1 cellular context compared by ENCODE assay signal in the genomic region with DNA sequence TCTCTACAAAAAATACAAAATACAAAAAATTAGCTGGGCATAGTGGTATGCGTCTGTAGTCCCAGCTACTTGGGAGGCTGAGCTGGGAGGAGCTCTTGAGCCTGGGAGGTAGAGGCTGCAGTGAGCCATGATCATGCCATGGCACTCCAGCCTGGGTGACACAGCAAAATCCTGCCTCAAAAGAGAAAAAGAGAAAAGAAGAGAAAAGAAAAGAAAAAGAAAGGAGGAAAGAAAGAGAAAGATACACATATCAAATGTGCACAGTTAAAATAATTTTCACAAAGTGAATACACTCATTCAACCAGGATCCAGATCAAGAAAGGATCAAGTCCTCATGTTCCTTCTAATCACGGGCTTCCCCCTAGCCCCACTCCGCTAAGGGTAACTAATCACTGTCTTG.
TF ChIP-seq lines count a peak whose summit lies in the region.

No MANE protein-coding gene starts in this region.

TF ChIP-seq in GM23338, 12 proteins besides CTCF, POLR2A, EP300 and RAD21 (continued from another document):
- TF ChIP-seq, protein P1, sequence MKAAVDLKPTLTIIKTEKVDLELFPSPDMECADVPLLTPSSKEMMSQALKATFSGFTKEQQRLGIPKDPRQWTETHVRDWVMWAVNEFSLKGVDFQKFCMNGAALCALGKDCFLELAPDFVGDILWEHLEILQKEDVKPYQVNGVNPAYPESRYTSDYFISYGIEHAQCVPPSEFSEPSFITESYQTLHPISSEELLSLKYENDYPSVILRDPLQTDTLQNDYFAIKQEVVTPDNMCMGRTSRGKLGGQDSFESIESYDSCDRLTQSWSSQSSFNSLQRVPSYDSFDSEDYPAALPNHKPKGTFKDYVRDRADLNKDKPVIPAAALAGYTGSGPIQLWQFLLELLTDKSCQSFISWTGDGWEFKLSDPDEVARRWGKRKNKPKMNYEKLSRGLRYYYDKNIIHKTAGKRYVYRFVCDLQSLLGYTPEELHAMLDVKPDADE (IDR thresholded peaks at IDR 0.05), result no peak
- TF ChIP-seq, protein P2, sequence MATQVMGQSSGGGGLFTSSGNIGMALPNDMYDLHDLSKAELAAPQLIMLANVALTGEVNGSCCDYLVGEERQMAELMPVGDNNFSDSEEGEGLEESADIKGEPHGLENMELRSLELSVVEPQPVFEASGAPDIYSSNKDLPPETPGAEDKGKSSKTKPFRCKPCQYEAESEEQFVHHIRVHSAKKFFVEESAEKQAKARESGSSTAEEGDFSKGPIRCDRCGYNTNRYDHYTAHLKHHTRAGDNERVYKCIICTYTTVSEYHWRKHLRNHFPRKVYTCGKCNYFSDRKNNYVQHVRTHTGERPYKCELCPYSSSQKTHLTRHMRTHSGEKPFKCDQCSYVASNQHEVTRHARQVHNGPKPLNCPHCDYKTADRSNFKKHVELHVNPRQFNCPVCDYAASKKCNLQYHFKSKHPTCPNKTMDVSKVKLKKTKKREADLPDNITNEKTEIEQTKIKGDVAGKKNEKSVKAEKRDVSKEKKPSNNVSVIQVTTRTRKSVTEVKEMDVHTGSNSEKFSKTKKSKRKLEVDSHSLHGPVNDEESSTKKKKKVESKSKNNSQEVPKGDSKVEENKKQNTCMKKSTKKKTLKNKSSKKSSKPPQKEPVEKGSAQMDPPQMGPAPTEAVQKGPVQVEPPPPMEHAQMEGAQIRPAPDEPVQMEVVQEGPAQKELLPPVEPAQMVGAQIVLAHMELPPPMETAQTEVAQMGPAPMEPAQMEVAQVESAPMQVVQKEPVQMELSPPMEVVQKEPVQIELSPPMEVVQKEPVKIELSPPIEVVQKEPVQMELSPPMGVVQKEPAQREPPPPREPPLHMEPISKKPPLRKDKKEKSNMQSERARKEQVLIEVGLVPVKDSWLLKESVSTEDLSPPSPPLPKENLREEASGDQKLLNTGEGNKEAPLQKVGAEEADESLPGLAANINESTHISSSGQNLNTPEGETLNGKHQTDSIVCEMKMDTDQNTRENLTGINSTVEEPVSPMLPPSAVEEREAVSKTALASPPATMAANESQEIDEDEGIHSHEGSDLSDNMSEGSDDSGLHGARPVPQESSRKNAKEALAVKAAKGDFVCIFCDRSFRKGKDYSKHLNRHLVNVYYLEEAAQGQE (IDR thresholded peaks at IDR 0.05; ENCODE audit: unreplicated experiment), result no peak
